ENCODE assay signal across 21 cellular contexts in the genomic region with DNA sequence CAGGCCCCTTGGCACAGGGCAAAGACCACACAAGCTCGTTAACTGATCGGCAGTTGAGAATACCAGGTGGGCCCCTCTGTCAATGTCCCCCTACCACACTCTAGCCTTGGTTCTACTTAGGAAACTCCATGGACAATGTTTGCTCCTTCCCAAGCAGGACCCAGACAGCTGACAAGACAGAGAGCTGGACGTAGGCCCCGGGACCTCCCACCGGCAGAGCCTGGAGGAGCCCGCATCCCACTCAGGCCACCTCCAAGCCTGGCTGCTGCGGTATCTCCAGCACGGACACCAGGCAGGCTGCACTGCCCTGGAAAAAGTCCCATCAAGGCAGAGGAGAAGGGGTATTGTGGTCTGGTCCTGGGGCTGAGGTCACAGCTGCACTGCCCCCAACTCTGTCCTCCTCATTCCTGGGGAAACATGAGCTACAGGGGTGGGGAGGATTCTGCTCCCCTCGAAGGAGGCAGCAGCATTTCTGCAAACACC. TPM values are rescaled to one million over a fixed set of nuclear protein-coding genes. Genes with fewer than 3 reads are reported as not detected.
DNase-seq lines count a peak whose midpoint lies in the region; ATAC-seq and TF ChIP-seq lines count a peak whose summit lies in the region.
"Had no signal": no experiment of that assay in that cellular context is flagged by ENCODE, and none has a peak within 500 bp of the region (broad histone marks: within the 10 kb centered on the region; RNA-seq: fewer than 3 reads in every experiment).

No MANE protein-coding gene starts in this region.

- no peaks in the 10 kb centered on the region for H3K9me3 Mint-ChIP-seq in activated CD8-positive, alpha-beta memory T cell treated with anti-CD3 and anti-CD28 coated beads, Interleukin-2, amount 10 ng/mL, durations not matched to agents 7 days and 5 days (ENCODE audit: low read depth)

- H3K9me3 ChIP-seq in heart right ventricle = no peaks in the 10 kb centered on the region
- H3K9me3 ChIP-seq in WERI-Rb-1 (ENCODE audit: severe bottlenecking) = no peaks in the 10 kb centered on the region
- no peaks in the 10 kb centered on the region for H3K9me3 ChIP-seq in upper lobe of right lung
- no peaks in the 10 kb centered on the region for H3K9me3 ChIP-seq in MG63
- H3K9me3 ChIP-seq: HAP-1 had no signal

- H3K27me3 Mint-ChIP-seq in activated CD8-positive, alpha-beta memory T cell treated with anti-CD3 and anti-CD28 coated beads, Interleukin-2, amount 10 ng/mL, durations not matched to agents 7 days and 5 days = peaks cover 73% of the 10 kb centered on the region

- no peaks in the 10 kb centered on the region for H3K36me3 ChIP-seq in heart right ventricle
- no peaks in the 10 kb centered on the region for H3K36me3 ChIP-seq in WERI-Rb-1
- H3K36me3 ChIP-seq in upper lobe of right lung = no peaks in the 10 kb centered on the region
- no peaks in the 10 kb centered on the region for H3K36me3 ChIP-seq in MG63
- H3K36me3 ChIP-seq: HAP-1 had no signal

- CTCF ChIA-PET in activated CD8-positive, alpha-beta memory T cell treated with anti-CD3 and anti-CD28 coated beads, Interleukin-2, amount 10 ng/mL, durations not matched to agents 7 days and 5 days (lab: Charles Lee) = interaction anchor here (0.6 to 5.6 kb wide), 3 partner anchors 97 to 602 kb away, joined by 3 to 38 read pairs (median 4); no protein-coding TSS in a partner anchor

- H3K27me3 ChIP-seq in heart right ventricle = peaks cover 0 to 85% (median 75%) of the 10 kb centered on the region in 7 donors
- H3K27me3 ChIP-seq in WERI-Rb-1 (ENCODE audit: insufficient read depth, low read depth, severe bottlenecking) = no peaks in the 10 kb centered on the region
- peaks cover 49% of the 10 kb centered on the region for H3K27me3 ChIP-seq in upper lobe of right lung
- no peaks in the 10 kb centered on the region for H3K27me3 ChIP-seq in MG63

- WGBS in heart right ventricle, 2 donors = 34 to 56% methylated on average over 9 of the region's 9 CpGs

- DNase-seq in cardiac septum (ENCODE audit: low spot score) = peak; percentile 49
- DNase-seq in heart right ventricle = no peak
- DNase-seq in WERI-Rb-1 = peak; percentile 14
- DNase-seq in mesenteric fat pad (ENCODE audit: low spot score) = peak; percentile 67
- DNase-seq in upper lobe of right lung = peak; percentile 45
- DNase-seq in activated CD8-positive, alpha-beta memory T cell treated with anti-CD3 and anti-CD28 coated beads, Interleukin-2, amount 10 ng/mL, durations not matched to agents 7 days and 5 days = no peak
- DNase-seq in MG63 = no peak
- no peak for DNase-seq in NCI-H1048 (lab: John Stamatoyannopoulos, UW)
- DNase-seq: AML-193, DMS 273 treated with DMSO at 0.1 percent for 48 hours, DND-41, NCI-H1417 treated with DMSO at 0.1 percent for 48 hours, NCI-H2029, NCI-H524 treated with DMSO at 0.1 percent for 48 hours, SIG-M5 had no signal

- ATAC-seq in heart right ventricle (no peak), upper lobe of right lung (no peak)
- no peak for ATAC-seq in activated CD8-positive, alpha-beta memory T cell treated with anti-CD3 and anti-CD28 coated beads, Interleukin-2, amount 10 ng/mL, durations not matched to agents 7 days and 5 days

- H3K27ac Mint-ChIP-seq in activated CD8-positive, alpha-beta memory T cell treated with anti-CD3 and anti-CD28 coated beads, Interleukin-2, amount 10 ng/mL, durations not matched to agents 7 days and 5 days = no peak overlapping the region
- H3K27ac Mint-ChIP-seq: CD14-positive monocyte had no signal

- H3K27ac ChIP-seq in heart right ventricle (no peak overlapping the region), WERI-Rb-1 (no peak overlapping the region), upper lobe of right lung (no peak overlapping the region)
- H3K27ac ChIP-seq: HL-60, KMS-11 had no signal

- no peaks in the 10 kb centered on the region for H3K36me3 Mint-ChIP-seq in activated CD8-positive, alpha-beta memory T cell treated with anti-CD3 and anti-CD28 coated beads, Interleukin-2, amount 10 ng/mL, durations not matched to agents 7 days and 5 days

- intact Hi-C loops in cardiac septum (cut with DNase I) = no loop called here
- intact Hi-C loops in heart right ventricle (cut with DNase I) = loop anchor here in 8 of 10 donors (2.0 to 10.0 kb wide), 6 partner anchors 95 to 567 kb away; partner anchors contain the start of gene BAK1 (in 5 of the 8)
- intact Hi-C loops in upper lobe of right lung (cut with DNase I) = loop anchor here (10.0 kb wide), 1 partner anchor 377 kb away; no protein-coding TSS in a partner anchor

- H3K4me1 ChIP-seq in heart right ventricle (peaks cover 0 to 7% (median 5%) of the 10 kb centered on the region in 9 donors), upper lobe of right lung (peaks cover 7% of the 10 kb centered on the region)

- no peak overlapping the region for H3K4me3 Mint-ChIP-seq in activated CD8-positive, alpha-beta memory T cell treated with anti-CD3 and anti-CD28 coated beads, Interleukin-2, amount 10 ng/mL, durations not matched to agents 7 days and 5 days

- no peak overlapping the region for H3K4me3 ChIP-seq in heart right ventricle
- no peak overlapping the region for H3K4me3 ChIP-seq in WERI-Rb-1 (ENCODE audit: low read depth, low read length)
- no peak overlapping the region for H3K4me3 ChIP-seq in upper lobe of right lung
- no peak overlapping the region for H3K4me3 ChIP-seq in MG63
- H3K4me3 ChIP-seq: HAP-1 had no signal

- TF ChIP-seq CTCF in heart right ventricle (IDR thresholded peaks at IDR 0.05) = no peak
- no peak for TF ChIP-seq CTCF in WERI-Rb-1 (IDR thresholded peaks at IDR 0.05; ENCODE audit: low read depth, low read length)
- no peak for TF ChIP-seq CTCF in upper lobe of right lung (IDR thresholded peaks at IDR 0.05)

- H3K4me1 Mint-ChIP-seq in activated CD8-positive, alpha-beta memory T cell treated with anti-CD3 and anti-CD28 coated beads, Interleukin-2, amount 10 ng/mL, durations not matched to agents 7 days and 5 days = peaks cover 9% of the 10 kb centered on the region

RNA-seq across cellular contexts. Expression of gene GRM4, which starts 6.2 kb away (rescaled TPM):
- total RNA-seq in cardiac septum (not detected), heart right ventricle (not detected), mesenteric fat pad (not detected), upper lobe of right lung (0.29 TPM)
- polyA plus RNA-seq in heart right ventricle = not detected
- not detected for total RNA-seq in activated CD8-positive, alpha-beta memory T cell treated with anti-CD3 and anti-CD28 coated beads, Interleukin-2, amount 10 ng/mL, durations not matched to agents 7 days and 5 days
- total RNA-seq in MG63 (2014; rRNA removed; shearing (Covaris generic); ENCODE audit: low replicate concordance) = not detected in 2 replicates
- total RNA-seq: HT1080, RPMI7951 had no signal
- polyA plus RNA-seq: CD14-positive monocyte had no signal

Comparison
In these comparisons a context has a peak if more than half of its experiments do, and no peak if none do; other contexts are left out.
1. DNase-seq: peak in cardiac septum (single experiment), WERI-Rb-1 (single experiment), mesenteric fat pad (single experiment) and upper lobe of right lung (single experiment); none in heart right ventricle (0 of 2), activated CD8-positive, alpha-beta memory T cell treated with anti-CD3 and anti-CD28 coated beads, Interleukin-2, amount 10 ng/mL, durations not matched to agents 7 days and 5 days (single experiment), MG63 (single experiment) and NCI-H1048 (single experiment).